ENCODE assay signal across 10 cellular contexts in genomic region chr1:228180271-228180987, GRCh38. TPM values are rescaled to one million over a fixed set of nuclear protein-coding genes. Genes with fewer than 3 reads are reported as not detected.
DNase-seq lines count a peak whose midpoint lies in the region; FAIRE-seq and TF ChIP-seq lines count a peak whose summit lies in the region.
"Had no signal": no experiment of that assay in that cellular context is flagged by ENCODE, and none has a peak within 500 bp of the region (broad histone marks: within the 10 kb centered on the region; RNA-seq: fewer than 3 reads in every experiment).

No MANE protein-coding gene starts in this region.

- DNase-seq in GM06990 (ENCODE audit: extremely low read depth, insufficient read length) (no peak), LHCN-M2 (ENCODE audit: low read depth) (peak; percentile 6), breast epithelium (ENCODE audit: low spot score in 2 of 2) (no peak), osteocyte (ENCODE audit: extremely low spot score, unreplicated experiment) (no peak), foreskin melanocyte (no peak), GM19239 (ENCODE audit: insufficient read length, low spot score) (no peak)
- DNase-seq in activated T-cell treated with anti-CD3 and anti-CD28 coated beads, Interleukin-2, amount 50 U/mL, for 48 hours: no peak
- DNase-seq: caudate nucleus, hypothalamus had no signal

- no peak overlapping the region for H3K27ac Mint-ChIP-seq in osteocyte (ENCODE audit: unreplicated experiment)

- no peaks in the 10 kb centered on the region for H3K27me3 Mint-ChIP-seq in osteocyte (ENCODE audit: unreplicated experiment)

- TF ChIP-seq CTCF in GM06990 (IDR thresholded peaks at IDR 0.05; ENCODE audit: insufficient read depth, low read length, poor library complexity, severe bottlenecking) (peak; percentile 43), breast epithelium (IDR thresholded peaks at IDR 0.05) (peak; percentile 19 to 21 (median 20)), osteocyte (IDR thresholded peaks at IDR 0.05) (peak; percentile 24)

- H3K9me3 Mint-ChIP-seq in osteocyte (ENCODE audit: unreplicated experiment): no peaks in the 10 kb centered on the region

- H3K4me3 ChIP-seq in GM06990 (replicated peaks; ENCODE audit: low read depth, low read length): no peak overlapping the region
- no peak overlapping the region for H3K4me3 ChIP-seq in breast epithelium

- H3K4me3 Mint-ChIP-seq in osteocyte (ENCODE audit: unreplicated experiment): no peak overlapping the region

- no peaks in the 10 kb centered on the region for H3K4me1 ChIP-seq in breast epithelium

- H3K27me3 ChIP-seq in GM06990 (replicated peaks; ENCODE audit: control insufficient read depth, insufficient read depth, low read length) (no peaks in the 10 kb centered on the region), breast epithelium (no peaks in the 10 kb centered on the region)

- no peaks in the 10 kb centered on the region for H3K9me3 ChIP-seq in breast epithelium

- intact Hi-C loops in breast epithelium (cut with DNase I; ENCODE audit: low total_unique reads): no loop called here

- H3K4me1 Mint-ChIP-seq in osteocyte (ENCODE audit: unreplicated experiment): no peaks in the 10 kb centered on the region

- no peak overlapping the region for H3K27ac ChIP-seq in breast epithelium

- FAIRE-seq in GM19239 (lab: Jason Lieb, UNC): no peak
- FAIRE-seq: GM18507 had no signal

- H3K36me3 Mint-ChIP-seq in osteocyte (ENCODE audit: unreplicated experiment): no peaks in the 10 kb centered on the region

- TF ChIP-seq POLR2A in breast epithelium (IDR thresholded peaks at IDR 0.05): no peak

- H3K36me3 ChIP-seq in GM06990 (ENCODE audit: control insufficient read depth, insufficient read depth, low read length) (no peaks in the 10 kb centered on the region; the same call in 1 of the 2 replicates), breast epithelium (no peaks in the 10 kb centered on the region)

RNA-seq across cellular contexts. Expression of gene IBA57, which starts 14.8 kb away (rescaled TPM):
- total RNA-seq in LHCN-M2 (2014; rRNA removed) (2.6 and 5.1 TPM in 2 replicates), breast epithelium (1 to 10 TPM; 3.4 to 4.1 (median 3.9) TPM), osteocyte (8.1 TPM in 2 replicates)
- 2.0 TPM for polyA plus RNA-seq in LHCN-M2 (2012)

RNA-seq across cellular contexts. Expression of gene OBSCN, which starts 27.4 kb away (rescaled TPM):
- total RNA-seq in LHCN-M2 (2014; rRNA removed) (2.1 TPM in 2 replicates), breast epithelium (10 to 100 TPM in 2 of 3 donors, 1 to 10 TPM in 1; 3.0 to 40.0 (median 27.9) TPM), osteocyte (15.2 and 16.1 TPM in 2 replicates)
- 1.9 TPM for polyA plus RNA-seq in LHCN-M2 (2012)

RNA-seq across cellular contexts. Expression of gene GJC2, which starts 30.7 kb away (rescaled TPM):
- 0.63 and 0.77 TPM in 2 replicates for total RNA-seq in LHCN-M2 (2014; rRNA removed)
- 0.70 TPM for polyA plus RNA-seq in LHCN-M2 (2012)
- total RNA-seq in breast epithelium: 1 to 10 TPM; 1.3 TPM
- 1.6 TPM in 2 replicates for total RNA-seq in osteocyte

RNA-seq across cellular contexts. Expression of gene GUK1, which starts 40.4 kb away (rescaled TPM):
- total RNA-seq in LHCN-M2 (2014; rRNA removed) (376 and 378 TPM in 2 replicates), breast epithelium (100 to 1,000 TPM; 218 to 413 (median 333) TPM), osteocyte (150 and 166 TPM in 2 replicates)
- polyA plus RNA-seq in LHCN-M2 (2012): 435 TPM
